In genomic region chr1:21414002-21414401, GRCh38 we compare ENCODE assay signal across 19 cellular contexts. TPM values are rescaled to one million over a fixed set of nuclear protein-coding genes. Genes with fewer than 3 reads are reported as not detected.
A peak's percentile ranks its signal among the peaks of the same experiment; 100 is the strongest.
DNase-seq lines count a peak whose midpoint lies in the region; ATAC-seq and TF ChIP-seq lines count a peak whose summit lies in the region.
"Had no signal": no experiment of that assay in that cellular context is flagged by ENCODE, and none has a peak within 500 bp of the region (broad histone marks: within the 10 kb centered on the region; RNA-seq: fewer than 3 reads in every experiment).

No MANE protein-coding gene starts in this region.

- H3K9me3 ChIP-seq in IMR-90 (ENCODE audit: control insufficient read depth, insufficient read depth, low read length) (no peaks in the 10 kb centered on the region), trophoblast cell (ENCODE audit: insufficient read depth, low read depth, low read length) (no peaks in the 10 kb centered on the region)
- H3K9me3 ChIP-seq: A549 had no signal

- H4K8ac ChIP-seq in IMR-90 (ENCODE audit: low read depth in 2 of 2, low read length in 2 of 2) (no peak overlapping the region), trophoblast cell (ENCODE audit: low read depth, low read length) (no peak overlapping the region)

- no peak for TF ChIP-seq POLR2A in IMR-90 (IDR thresholded peaks at IDR 0.05; ENCODE audit: low read depth, low read length)

- H4K91ac ChIP-seq in IMR-90 (ENCODE audit: insufficient read depth, low read depth, low read length), result no peak overlapping the region
- no peak overlapping the region for H4K91ac ChIP-seq in trophoblast cell (ENCODE audit: low read depth, low read length)

- H3K9me1 ChIP-seq in IMR-90 (ENCODE audit: insufficient read depth, low read length), result no peaks in the 10 kb centered on the region

- BruUV-seq in IMR-90 (replicated peaks; lab: Mats Ljungman, UMichigan), result no TSS peak

- POLR2A ChIA-PET in IMR-90 (lab: Charles Lee; ENCODE audit: unreplicated experiment), result no interaction called here

- no peaks in the 10 kb centered on the region for H3K36me3 ChIP-seq in IMR-90 (ENCODE audit: control insufficient read depth, insufficient read depth, low read length)
- H3K36me3 ChIP-seq in trophoblast cell (ENCODE audit: control insufficient read depth in 1 of 2, insufficient read depth in 2 of 2, low read length in 2 of 2), result no peaks in the 10 kb centered on the region

- DNase-seq in IMR-90 (no peak), islet precursor cell (peak; percentile 30), trophoblast cell (no peak), DMS53 treated with DMSO at 0.1 percent for 48 hours (lab: John Stamatoyannopoulos, UW; ENCODE audit: unreplicated experiment) (no peak), Ammon's horn (ENCODE audit: low spot score) (no peak)
- DNase-seq: 8988T; ACHN; AML-193; C1 segment of cervical spinal cord; Calu3; CD4-positive, alpha-beta memory T cell; COR-L47; DMS53; DND-41; GM23248; H7; HCEC 1CT had no signal

- H3K4me3 ChIP-seq in IMR-90 (ENCODE audit: insufficient read depth, low read depth, low read length) (no peak overlapping the region), trophoblast cell (ENCODE audit: low read depth, low read length) (no peak overlapping the region)
- H3K4me3 ChIP-seq: A549, GM23248 had no signal

- H2AK9ac ChIP-seq in IMR-90 (replicated peaks; ENCODE audit: low read depth, low read length, poor library complexity), result no peak overlapping the region

- H3K56ac ChIP-seq in IMR-90 (ENCODE audit: extremely low read depth, insufficient read depth, low read length), result no peak overlapping the region

- no peak for TF ChIP-seq RAD21 in IMR-90 (IDR thresholded peaks at IDR 0.05; ENCODE audit: low read length)

- no peak overlapping the region for H4K12ac ChIP-seq in trophoblast cell (ENCODE audit: low read depth, low read length)

- peaks cover 37% of the 10 kb centered on the region for H3K27me3 ChIP-seq in IMR-90 (ENCODE audit: control insufficient read depth, insufficient read depth, low read length)
- no peaks in the 10 kb centered on the region for H3K27me3 ChIP-seq in trophoblast cell (ENCODE audit: insufficient read depth, low read length)

- CTCF ChIA-PET in IMR-90 (lab: Yijun Ruan, JAX), result no interaction called here

- H3K9ac ChIP-seq in IMR-90 (ENCODE audit: low read depth, low read length), result no peak overlapping the region
- no peak overlapping the region for H3K9ac ChIP-seq in trophoblast cell (ENCODE audit: low read length)
- H3K9ac ChIP-seq: GM23248 had no signal

- H2AK5ac ChIP-seq in IMR-90 (ENCODE audit: low read depth, low read length) (no peak overlapping the region), trophoblast cell (ENCODE audit: low read length) (no peak overlapping the region)

- TF ChIP-seq CTCF in IMR-90 (conservative IDR thresholded peaks at IDR 0.05; ENCODE audit: low read depth, low read length), result no peak

- no peak overlapping the region for H2BK15ac ChIP-seq in IMR-90 (ENCODE audit: low read depth, low read length)

- H3K23ac ChIP-seq in IMR-90 (ENCODE audit: low read depth, low read length) (no peak overlapping the region), trophoblast cell (ENCODE audit: low read length) (peak overlapping the region; percentile 44)

- dilution Hi-C loops in IMR-90 (cut with HindIII; ENCODE audit: low sequenced_read_pairs, unreplicated experiment), result no loop called here

- H3K4ac ChIP-seq in IMR-90 (ENCODE audit: low read depth, low read length), result no peak overlapping the region
- H3K4ac ChIP-seq in trophoblast cell (ENCODE audit: low read depth, low read length), result no peak overlapping the region

- H3K27ac ChIP-seq in IMR-90 (ENCODE audit: insufficient read depth, low read length) (no peak overlapping the region), trophoblast cell (ENCODE audit: low read depth, low read length) (no peak overlapping the region)
- H3K27ac ChIP-seq: A549, GM23248 had no signal

- H4K20me1 ChIP-seq in IMR-90 (ENCODE audit: insufficient read depth, low read length), result no peaks in the 10 kb centered on the region

- H3K79me1 ChIP-seq in IMR-90 (ENCODE audit: low read depth in 1 of 2, low read length in 2 of 2) (no peaks in the 10 kb centered on the region), trophoblast cell (ENCODE audit: low read length) (no peaks in the 10 kb centered on the region)

- H2AFZ ChIP-seq in IMR-90 (replicated peaks; ENCODE audit: low read length, poor library complexity) (no peak overlapping the region), trophoblast cell (ENCODE audit: insufficient read depth, low read length, poor library complexity) (no peak overlapping the region)
- H2AFZ ChIP-seq: GM23248 had no signal

- H3K4me1 ChIP-seq in IMR-90 (ENCODE audit: control insufficient read depth, insufficient read depth, low read length), result peaks cover 2% of the 10 kb centered on the region; the same call in 1 of the 2 replicates
- no peaks in the 10 kb centered on the region for H3K4me1 ChIP-seq in trophoblast cell (ENCODE audit: control insufficient read depth in 1 of 2, insufficient read depth in 2 of 2, low read length in 2 of 2)
- H3K4me1 ChIP-seq: A549 had no signal

- H3K4me2 ChIP-seq in IMR-90 (ENCODE audit: low read depth, low read length) (no peak overlapping the region), trophoblast cell (ENCODE audit: low read length) (no peak overlapping the region)
- H3K4me2 ChIP-seq: A549 had no signal

- H2BK12ac ChIP-seq in trophoblast cell (ENCODE audit: low read length), result no peak overlapping the region

- no CpG with 5 or more reads among the region's 5 CpGs for WGBS in IMR-90 (ENCODE audit: extremely low coverage in 2 of 2, insufficient read length in 1 of 2), 2 experiments
- WGBS in trophoblast cell (ENCODE audit: extremely low coverage, insufficient coverage, insufficient read length), result no CpG with 5 or more reads among the region's 5 CpGs

- no peak overlapping the region for H4K5ac ChIP-seq in IMR-90 (ENCODE audit: low read depth, low read length)

- no peak overlapping the region for H3K14ac ChIP-seq in IMR-90 (replicated peaks; ENCODE audit: low read depth, low read length)
- H3K14ac ChIP-seq in trophoblast cell (ENCODE audit: low read length), result no peak overlapping the region

- ATAC-seq in IMR-90 (ENCODE audit: low read depth), result no peak
- no peak for ATAC-seq in GM19351 (IDR thresholded peaks at IDR 0.05; ENCODE audit: unreplicated experiment)
- ATAC-seq: A549 had no signal

- H2BK120ac ChIP-seq in IMR-90 (ENCODE audit: low read depth, low read length) (no peak overlapping the region), trophoblast cell (ENCODE audit: insufficient read depth, low read length, poor library complexity) (no peak overlapping the region)

- no peaks in the 10 kb centered on the region for H3K79me2 ChIP-seq in trophoblast cell (ENCODE audit: control insufficient read depth, insufficient read depth, low read length, poor library complexity)

- intact Hi-C loops in IMR-90 (cut with micrococcal nuclease), result no loop called here

- peak overlapping the region; percentile 45; the same call in 1 of the 2 replicates for H2BK20ac ChIP-seq in IMR-90 (ENCODE audit: low read depth, low read length)

- in situ Hi-C loops in IMR-90 (cut with MboI; ENCODE audit: low sequenced_read_pairs), result no loop called here

- H2BK5ac ChIP-seq in IMR-90 (ENCODE audit: low read depth, low read length, poor library complexity, severe bottlenecking), result no peak overlapping the region
- no peak overlapping the region for H2BK5ac ChIP-seq in trophoblast cell (ENCODE audit: low read depth, low read length, poor library complexity)

- H3K18ac ChIP-seq in IMR-90 (ENCODE audit: low read depth, low read length) (no peak overlapping the region), trophoblast cell (ENCODE audit: low read length) (no peak overlapping the region)

TF ChIP-seq in IMR-90, 13 proteins besides CTCF, POLR2A, EP300 and RAD21:
- TF ChIP-seq RCOR1 (IDR thresholded peaks at IDR 0.05; ENCODE audit: insufficient replicate concordance, low read length) (no peak), BHLHE40 (IDR thresholded peaks at IDR 0.05; ENCODE audit: low read depth, low read length) (no peak), SMC3 (IDR thresholded peaks at IDR 0.05; ENCODE audit: low read depth, low read length) (no peak), MAZ (IDR thresholded peaks at IDR 0.05; ENCODE audit: borderline replicate concordance, low read depth, low read length) (no peak), MXI1 (IDR thresholded peaks at IDR 0.05; ENCODE audit: borderline replicate concordance, low read depth, low read length) (no peak), NFE2L2 (IDR thresholded peaks at IDR 0.05; ENCODE audit: low read depth, low read length) (no peak), CHD1 (IDR thresholded peaks at IDR 0.05; ENCODE audit: low read depth, low read length) (no peak), MAFK (IDR thresholded peaks at IDR 0.05; ENCODE audit: low read depth, low read length) (no peak), RFX5 (IDR thresholded peaks at IDR 0.05; ENCODE audit: low read depth, low read length) (no peak), USF2 (IDR thresholded peaks at IDR 0.05; ENCODE audit: low read depth, low read length) (no peak), CEBPB (IDR thresholded peaks at IDR 0.05; ENCODE audit: low read depth, low read length) (no peak), ELK1 (IDR thresholded peaks at IDR 0.05; ENCODE audit: borderline replicate concordance, low read depth, low read length) (no peak), FOS (IDR thresholded peaks at IDR 0.05; ENCODE audit: low read depth, low read length) (no peak)

RNA-seq across cellular contexts. Expression of gene NBPF3, which starts 25.9 kb away (rescaled TPM):
- 18.1 and 18.8 TPM in 2 replicates for total RNA-seq in IMR-90 (2012; rRNA removed)
- 6.7 and 8.7 TPM in 2 replicates for polyA plus RNA-seq in IMR-90 (2012; rRNA removed)
- polyA plus RNA-seq in IMR-90 (2012; cell fraction: cytosol; rRNA removed), result 7.9 and 12.1 TPM in 2 replicates
- polyA plus RNA-seq in IMR-90 (2012; cell fraction: nucleus; rRNA removed; ENCODE audit: low replicate concordance), result 13.9 and 33.7 TPM in 2 replicates
- polyA plus RNA-seq in trophoblast cell (2013), result 7.2 and 7.4 TPM in 2 replicates
